ENCODE assay signal across 12 cellular contexts in genomic region chr6:31838968-31839367, GRCh38. TPM values are rescaled to one million over a fixed set of nuclear protein-coding genes. Genes with fewer than 3 reads are reported as not detected.
A peak's percentile ranks its signal among the peaks of the same experiment; 100 is the strongest.
DNase-seq lines count a peak whose midpoint lies in the region; ATAC-seq and TF ChIP-seq lines count a peak whose summit lies in the region.
"Had no signal": no experiment of that assay in that cellular context is flagged by ENCODE, and none has a peak within 500 bp of the region (broad histone marks: within the 10 kb centered on the region; RNA-seq: fewer than 3 reads in every experiment).

No MANE protein-coding gene starts in this region.

- intact Hi-C loops in OCI-LY7 (cut with micrococcal nuclease; ENCODE audit: unreplicated experiment): loop anchor here (10.0 kb wide), 1 partner anchor 344 kb away; the partner anchor contains the start of gene MICB

- peaks cover 51% of the 10 kb centered on the region for H3K36me3 Mint-ChIP-seq in activated naive CD4-positive, alpha-beta T cell treated with anti-CD3 and anti-CD28 coated beads, Interleukin-2, amount 10 ng/mL, durations not matched to agents 7 days and 5 days
- H3K36me3 Mint-ChIP-seq in stimulated activated naive CD8-positive, alpha-beta T cell treated with anti-CD3 and anti-CD28 coated beads, Interleukin-15, Interleukin-2, amounts not matched to agents 100 ng/mL and 50 ng/mL, for 24 hours (ENCODE audit: low read depth): peaks cover 66% of the 10 kb centered on the region

- peak overlapping the region; percentile 69 for H3K27ac Mint-ChIP-seq in activated naive CD4-positive, alpha-beta T cell treated with anti-CD3 and anti-CD28 coated beads, Interleukin-2, amount 10 ng/mL, durations not matched to agents 7 days and 5 days
- H3K27ac Mint-ChIP-seq in stimulated activated naive CD8-positive, alpha-beta T cell treated with anti-CD3 and anti-CD28 coated beads, Interleukin-15, Interleukin-2, amounts not matched to agents 100 ng/mL and 50 ng/mL, for 24 hours: peak overlapping the region; percentile 84

- BruUV-seq in OCI-LY7 (replicated peaks; lab: Mats Ljungman, UMichigan): no TSS peak

- no peaks in the 10 kb centered on the region for H3K9me2 ChIP-seq in OCI-LY7 (ENCODE audit: insufficient read depth, low read length)

- H4K20me1 ChIP-seq in OCI-LY7 (ENCODE audit: insufficient read depth, low read length) (peaks cover 39% of the 10 kb centered on the region), smooth muscle cell (ENCODE audit: low read depth) (peaks cover 44% of the 10 kb centered on the region)

- no peak for DNase-seq in activated naive CD4-positive, alpha-beta T cell treated with anti-CD3 and anti-CD28 coated beads, Interleukin-2, amount 10 ng/mL, durations not matched to agents 7 days and 5 days
- no peak for DNase-seq in activated naive CD4-positive, alpha-beta T cell treated with anti-CD3 and anti-CD28 coated beads, Interleukin-2, amount 50 U/mL, for 16 hours
- DNase-seq in OCI-LY7 (ENCODE audit: low spot score) (no peak), epithelial cell of proximal tubule (ENCODE audit: low read depth) (no peak), NCI-H226 (no peak), smooth muscle cell (lab: John Stamatoyannopoulos, UW; ENCODE audit: unreplicated experiment) (no peak)
- DNase-seq: C1 segment of cervical spinal cord, hypothalamus, mucosa of descending colon, NCI-H1436 had no signal

- peaks cover 55% of the 10 kb centered on the region for H3K79me2 ChIP-seq in OCI-LY7 (ENCODE audit: insufficient read depth, low read depth, low read length)
- H3K79me2 ChIP-seq in smooth muscle cell (ENCODE audit: low read depth): peaks cover 37% of the 10 kb centered on the region

- H3K4me1 ChIP-seq in OCI-LY7 (ENCODE audit: insufficient read depth, low read length, poor library complexity, severe bottlenecking) (peaks cover 32% of the 10 kb centered on the region), smooth muscle cell (ENCODE audit: low read depth) (peaks cover 27% of the 10 kb centered on the region)

- H2AFZ ChIP-seq in OCI-LY7 (ENCODE audit: low read length) (no peak overlapping the region), smooth muscle cell (ENCODE audit: low read depth) (no peak overlapping the region)

- ATAC-seq in GM18520 (IDR thresholded peaks at IDR 0.05; ENCODE audit: unreplicated experiment): no peak
- ATAC-seq: mucosa of descending colon had no signal

- H3K9me3 Mint-ChIP-seq in activated naive CD4-positive, alpha-beta T cell treated with anti-CD3 and anti-CD28 coated beads, Interleukin-2, amount 10 ng/mL, durations not matched to agents 7 days and 5 days: no peaks in the 10 kb centered on the region
- no peaks in the 10 kb centered on the region for H3K9me3 Mint-ChIP-seq in stimulated activated naive CD8-positive, alpha-beta T cell treated with anti-CD3 and anti-CD28 coated beads, Interleukin-15, Interleukin-2, amounts not matched to agents 100 ng/mL and 50 ng/mL, for 24 hours

- 96% methylated on average over 3 of the region's 3 CpGs for WGBS in smooth muscle cell (ENCODE audit: low lambda C conversion rate)

- H3K4me1 Mint-ChIP-seq in activated naive CD4-positive, alpha-beta T cell treated with anti-CD3 and anti-CD28 coated beads, Interleukin-2, amount 10 ng/mL, durations not matched to agents 7 days and 5 days: peaks cover 55% of the 10 kb centered on the region
- H3K4me1 Mint-ChIP-seq in stimulated activated naive CD8-positive, alpha-beta T cell treated with anti-CD3 and anti-CD28 coated beads, Interleukin-15, Interleukin-2, amounts not matched to agents 100 ng/mL and 50 ng/mL, for 24 hours (ENCODE audit: low read depth): peaks cover 43% of the 10 kb centered on the region

- H3K27me3 Mint-ChIP-seq in activated naive CD4-positive, alpha-beta T cell treated with anti-CD3 and anti-CD28 coated beads, Interleukin-2, amount 10 ng/mL, durations not matched to agents 7 days and 5 days: no peaks in the 10 kb centered on the region
- no peaks in the 10 kb centered on the region for H3K27me3 Mint-ChIP-seq in stimulated activated naive CD8-positive, alpha-beta T cell treated with anti-CD3 and anti-CD28 coated beads, Interleukin-15, Interleukin-2, amounts not matched to agents 100 ng/mL and 50 ng/mL, for 24 hours

- POLR2A ChIA-PET in OCI-LY7 (lab: Charles Lee): interaction anchor here (0.7 to 1.6 kb wide), 5 partner anchors 9 to 100 kb away, joined by 3 to 7 read pairs (median 3); partner anchors contain the start of genes HSPA1B and NEU1

- peak overlapping the region; percentile 96 for H3K4me2 ChIP-seq in OCI-LY7 (ENCODE audit: low read length)
- H3K4me2 ChIP-seq in smooth muscle cell: no peak overlapping the region

- no peak for TF ChIP-seq CTCF in OCI-LY7 (conservative IDR thresholded peaks at IDR 0.05; ENCODE audit: low read length)
- no peak for TF ChIP-seq CTCF in epithelial cell of proximal tubule (conservative IDR thresholded peaks at IDR 0.05; ENCODE audit: low read depth, low read length)
- TF ChIP-seq CTCF in smooth muscle cell (IDR thresholded peaks at IDR 0.05; ENCODE audit: borderline replicate concordance, insufficient read depth, poor library complexity, severe bottlenecking): no peak

- H3K27ac ChIP-seq in OCI-LY7 (ENCODE audit: low read depth, low read length, poor library complexity, severe bottlenecking): no peak overlapping the region
- no peak overlapping the region for H3K27ac ChIP-seq in smooth muscle cell (ENCODE audit: low read depth)

- peaks cover 31% of the 10 kb centered on the region for H3F3A ChIP-seq in smooth muscle cell (ENCODE audit: low read depth)

- H3K36me3 ChIP-seq in OCI-LY7 (ENCODE audit: insufficient read depth, low read length) (peaks cover 73% of the 10 kb centered on the region), smooth muscle cell (ENCODE audit: low read depth) (peaks cover 14% of the 10 kb centered on the region)

- H3K27me3 ChIP-seq in smooth muscle cell (ENCODE audit: low read depth): no peaks in the 10 kb centered on the region

- H3K4me3 ChIP-seq in OCI-LY7 (ENCODE audit: low read depth, low read length, poor library complexity, severe bottlenecking) (peak overlapping the region; percentile 99), epithelial cell of proximal tubule (ENCODE audit: low read depth, low read length) (peak overlapping the region; percentile 88), smooth muscle cell (no peak overlapping the region)
- H3K4me3 ChIP-seq: mucosa of descending colon had no signal

- H3K9me3 ChIP-seq in OCI-LY7 (ENCODE audit: low read length) (no peaks in the 10 kb centered on the region), smooth muscle cell (replicated peaks; ENCODE audit: low read depth) (no peaks in the 10 kb centered on the region)
- H3K9me3 ChIP-seq: mucosa of descending colon had no signal

- CTCF ChIA-PET in activated naive CD4-positive, alpha-beta T cell treated with anti-CD3 and anti-CD28 coated beads, Interleukin-2, amount 10 ng/mL, durations not matched to agents 7 days and 5 days (lab: Charles Lee): interaction anchor here (0.9 to 1.7 kb wide), 2 partner anchors 24 to 59 kb away, joined by 3 to 5 read pairs; no protein-coding TSS in a partner anchor
- CTCF ChIA-PET in OCI-LY7 (lab: Charles Lee; ENCODE audit: unreplicated experiment): interaction anchor here (0.6 kb wide), 1 partner anchor 1181 kb away, joined by 3 read pairs; no protein-coding TSS in a partner anchor

- H3K4me3 Mint-ChIP-seq in activated naive CD4-positive, alpha-beta T cell treated with anti-CD3 and anti-CD28 coated beads, Interleukin-2, amount 10 ng/mL, durations not matched to agents 7 days and 5 days: no peak overlapping the region
- peak overlapping the region; percentile 94 for H3K4me3 Mint-ChIP-seq in stimulated activated naive CD8-positive, alpha-beta T cell treated with anti-CD3 and anti-CD28 coated beads, Interleukin-15, Interleukin-2, amounts not matched to agents 100 ng/mL and 50 ng/mL, for 24 hours

- no peak overlapping the region for H3K9ac ChIP-seq in smooth muscle cell (ENCODE audit: low read depth)

RNA-seq across cellular contexts. Expression of gene HSPA1B, which starts 11.4 kb away (rescaled TPM):
- total RNA-seq in OCI-LY7 (2014; rRNA removed; shearing (Covaris generic)): 160 and 177 TPM in 2 replicates
- total RNA-seq in OCI-LY7 (2022) (40.1 and 60.9 TPM in 2 replicates), epithelial cell of proximal tubule (58.4 and 136 TPM in 2 replicates), smooth muscle cell (33.6 and 43.1 TPM in 2 replicates)
- 30.7 and 36.7 TPM in 2 replicates for polyA plus RNA-seq in smooth muscle cell

RNA-seq across cellular contexts. Expression of gene HSPA1A, which starts 23.6 kb away (rescaled TPM):
- 0.22 and 0.41 TPM in 2 replicates for total RNA-seq in OCI-LY7 (2014; rRNA removed; shearing (Covaris generic))
- total RNA-seq in OCI-LY7 (2022) (0.81 and 2.2 TPM in 2 replicates), epithelial cell of proximal tubule (116 and 139 TPM in 2 replicates), smooth muscle cell (52.6 and 59.5 TPM in 2 replicates)
- polyA plus RNA-seq in smooth muscle cell: 61.2 and 71.6 TPM in 2 replicates

RNA-seq across cellular contexts. Expression of gene NEU1, which starts 23.7 kb away (rescaled TPM):
- 5.5 and 7.0 TPM in 2 replicates for total RNA-seq in OCI-LY7 (2014; rRNA removed; shearing (Covaris generic))
- total RNA-seq in OCI-LY7 (2022) (10.6 and 13.4 TPM in 2 replicates), epithelial cell of proximal tubule (65.2 and 68.6 TPM in 2 replicates), smooth muscle cell (40.0 and 47.5 TPM in 2 replicates)
- 52.1 and 52.7 TPM in 2 replicates for polyA plus RNA-seq in smooth muscle cell

RNA-seq across cellular contexts. Expression of gene HSPA1L, which starts 23.9 kb away (rescaled TPM):
- 0.19 TPM in 1 of 2 replicates, not detected in the other for total RNA-seq in OCI-LY7 (2014; rRNA removed; shearing (Covaris generic))
- total RNA-seq in OCI-LY7 (2022) (0.15 and 0.49 TPM in 2 replicates), epithelial cell of proximal tubule (0.29 and 0.35 TPM in 2 replicates), smooth muscle cell (0.63 and 0.94 TPM in 2 replicates)
- 0.19 and 1.0 TPM in 2 replicates for polyA plus RNA-seq in smooth muscle cell

RNA-seq across cellular contexts. Expression of gene LSM2, which starts 32.2 kb away (rescaled TPM):
- total RNA-seq in OCI-LY7 (2014; rRNA removed; shearing (Covaris generic)): 65.2 and 78.4 TPM in 2 replicates
- 78.0 and 82.6 TPM in 2 replicates for total RNA-seq in OCI-LY7 (2022)
- 112 and 157 TPM in 2 replicates for total RNA-seq in epithelial cell of proximal tubule
- 62.0 and 91.2 TPM in 2 replicates for total RNA-seq in smooth muscle cell
- polyA plus RNA-seq in smooth muscle cell: 73.6 and 81.6 TPM in 2 replicates

Comparison
In these comparisons a context has a peak if more than half of its experiments do, and no peak if none do; other contexts are left out.
1. RNA of gene HSPA1A, which starts 23.6 kb away (total RNA-seq): 116 to 139 TPM in epithelial cell of proximal tubule and 52.6 to 59.5 TPM in smooth muscle cell; 0.22 to 2.2 TPM in OCI-LY7; every median in the first group is over 10 times any median in the second.